22 cellular contexts compared by ENCODE assay signal in genomic region chrX:154403192-154403591, GRCh38. TPM values are rescaled to one million over a fixed set of nuclear protein-coding genes. Genes with fewer than 3 reads are reported as not detected.
DNase-seq lines count a peak whose midpoint lies in the region; ATAC-seq, FAIRE-seq and TF ChIP-seq lines count a peak whose summit lies in the region.
"Had no signal": no experiment of that assay in that cellular context is flagged by ENCODE, and none has a peak within 500 bp of the region (broad histone marks: within the 10 kb centered on the region; RNA-seq: fewer than 3 reads in every experiment).

No MANE protein-coding gene starts in this region.

- BruUV-seq in GM12878 (replicated peaks; lab: Mats Ljungman, UMichigan) = no TSS peak

- intact Hi-C loops in GM12878 (cut with micrococcal nuclease; ENCODE audit: unreplicated experiment) = no loop called here

- SMC1A ChIA-PET in GM12878 (lab: Charles Lee; ENCODE audit: uncharacterized antibody, unreplicated experiment) = no interaction called here

- H3K27me3 ChIP-seq in GM12878 (replicated peaks in 1 of 2; ENCODE audit: control insufficient read depth in 2 of 2, insufficient read depth in 2 of 2, low read length in 1 of 2) = no peaks in the 10 kb centered on the region
- H3K27me3 ChIP-seq in smooth muscle cell (ENCODE audit: low read depth) = no peaks in the 10 kb centered on the region
- H3K27me3 ChIP-seq: SJSA1 had no signal

- no peak for TF ChIP-seq EP300 in GM12878 (IDR thresholded peaks at IDR 0.05; ENCODE audit: borderline replicate concordance in 1 of 2, control insufficient read depth in 1 of 2, low read depth in 2 of 2, low read length in 2 of 2)

- in situ Hi-C loops in GM12878 (cut with MboI) = no loop called here

- POLR2A ChIA-PET in GM12878 (lab: Charles Lee) = interaction anchor here (1.1 kb wide), 1 partner anchor 25 kb away, joined by 3 read pairs; the partner anchor contains the start of gene ATP6AP1

- peaks cover 18% of the 10 kb centered on the region for H3K79me2 ChIP-seq in GM12878 (ENCODE audit: control insufficient read depth, insufficient read depth, low read length)
- H3K79me2 ChIP-seq in smooth muscle cell (ENCODE audit: low read depth) = peaks cover 25% of the 10 kb centered on the region

- TF ChIP-seq CTCF in GM12878 (IDR thresholded peaks at IDR 0.05 in 2 of 3, conservative IDR thresholded peaks at IDR 0.05 in 1 of 3; ENCODE audit: control insufficient read depth in 2 of 3, extremely low read depth in 1 of 3, insufficient read depth in 1 of 3, low read depth in 3 of 3, low read length in 3 of 3) = no peak
- TF ChIP-seq CTCF in neural crest cell (conservative IDR thresholded peaks at IDR 0.05) = no peak
- no peak for TF ChIP-seq CTCF in smooth muscle cell (IDR thresholded peaks at IDR 0.05; ENCODE audit: borderline replicate concordance, insufficient read depth, poor library complexity, severe bottlenecking)

- no peak for ATAC-seq in GM12878

- H2AFZ ChIP-seq in GM12878 (ENCODE audit: control insufficient read depth, low read depth, low read length) (no peak overlapping the region), smooth muscle cell (ENCODE audit: low read depth) (no peak overlapping the region)

- peak overlapping the region; percentile 28 for H3K27ac Mint-ChIP-seq in activated naive CD4-positive, alpha-beta T cell treated with anti-CD3 and anti-CD28 coated beads, Interleukin-2, amount 10 ng/mL, durations not matched to agents 7 days and 5 days
- no peak overlapping the region for H3K27ac Mint-ChIP-seq in neural crest cell (ENCODE audit: unreplicated experiment)

- H3F3A ChIP-seq in smooth muscle cell (ENCODE audit: low read depth) = peaks cover 4% of the 10 kb centered on the region

- 66% methylated on average over 10 of the region's 10 CpGs for WGBS in GM12878 (ENCODE audit: insufficient coverage, insufficient replicate concordance, low lambda C conversion rate, missing lambda C conversion rate)
- 92% methylated on average over 10 of the region's 10 CpGs for whole genome bisulfite sequencing in smooth muscle cell (ENCODE audit: low lambda C conversion rate)

- no peak overlapping the region for H3K9ac ChIP-seq in GM12878 (ENCODE audit: control insufficient read depth, insufficient read depth, low read length)
- no peak overlapping the region for H3K9ac ChIP-seq in smooth muscle cell (ENCODE audit: low read depth)

- H3K4me1 Mint-ChIP-seq in activated naive CD4-positive, alpha-beta T cell treated with anti-CD3 and anti-CD28 coated beads, Interleukin-2, amount 10 ng/mL, durations not matched to agents 7 days and 5 days = peaks cover 22% of the 10 kb centered on the region
- peaks cover 15% of the 10 kb centered on the region for H3K4me1 Mint-ChIP-seq in neural crest cell

- H3K9me3 ChIP-seq in GM12878 (replicated peaks; ENCODE audit: control insufficient read depth, insufficient read depth, low read length) (no peaks in the 10 kb centered on the region; the same call in 2 of the 3 replicates), smooth muscle cell (replicated peaks; ENCODE audit: low read depth) (no peaks in the 10 kb centered on the region)
- H3K9me3 ChIP-seq: SJSA1 had no signal

- peaks cover 27% of the 10 kb centered on the region for H3K36me3 Mint-ChIP-seq in activated naive CD4-positive, alpha-beta T cell treated with anti-CD3 and anti-CD28 coated beads, Interleukin-2, amount 10 ng/mL, durations not matched to agents 7 days and 5 days
- peaks cover 20% of the 10 kb centered on the region for H3K36me3 Mint-ChIP-seq in neural crest cell (ENCODE audit: low read depth)

- H4K20me1 ChIP-seq in GM12878 (ENCODE audit: control insufficient read depth, insufficient read depth) (peaks cover 5% of the 10 kb centered on the region; the same call in 1 of the 2 replicates), smooth muscle cell (ENCODE audit: low read depth) (peaks cover 43% of the 10 kb centered on the region)

- peaks cover 3% of the 10 kb centered on the region; the same call in 1 of the 2 replicates for H3K4me1 ChIP-seq in GM12878 (ENCODE audit: control insufficient read depth, insufficient read depth, low read length)
- H3K4me1 ChIP-seq in smooth muscle cell (ENCODE audit: low read depth) = no peaks in the 10 kb centered on the region

- TF ChIP-seq RAD21 in GM12878 (IDR thresholded peaks at IDR 0.05; ENCODE audit: insufficient read depth, low read depth, low read length) = no peak

- no peak for DNase-seq in activated naive CD4-positive, alpha-beta T cell treated with anti-CD3 and anti-CD28 coated beads, Interleukin-2, amount 10 ng/mL, durations not matched to agents 7 days and 5 days
- no peak for DNase-seq in activated naive CD4-positive, alpha-beta T cell treated with anti-CD3 and anti-CD28 coated beads, Interleukin-2, amount 50 U/mL, for 16 hours
- DNase-seq in GM12878 (ENCODE audit: low read depth, low spot score) (no peak), neural crest cell (ENCODE audit: low read depth, low spot score) (no peak), retina (no peak), smooth muscle cell (lab: John Stamatoyannopoulos, UW; ENCODE audit: unreplicated experiment) (no peak), SK-N-DZ (ENCODE audit: low spot score) (no peak)
- DNase-seq: 8988T, DMS153, DND-41, KBM-7, MV-4-11, NCI-H1105, NCI-H146, NCI-H1930, NCI-H2107, NCI-H446, NCI-H524 treated with DMSO at 0.1 percent for 48 hours, NCI-H774, Right ventricle myocardium superior had no signal

- H3K27ac ChIP-seq in GM12878 (ENCODE audit: control insufficient read depth, insufficient read depth) = no peak overlapping the region
- H3K27ac ChIP-seq in smooth muscle cell (ENCODE audit: low read depth) = no peak overlapping the region
- H3K27ac ChIP-seq: SJSA1 had no signal

- RAD21 ChIA-PET in GM12878 (lab: Charles Lee; ENCODE audit: unreplicated experiment) = no interaction called here

- no peaks in the 10 kb centered on the region for H3K9me3 Mint-ChIP-seq in activated naive CD4-positive, alpha-beta T cell treated with anti-CD3 and anti-CD28 coated beads, Interleukin-2, amount 10 ng/mL, durations not matched to agents 7 days and 5 days
- peaks cover 3% of the 10 kb centered on the region for H3K9me3 Mint-ChIP-seq in neural crest cell

- H3K27me3 Mint-ChIP-seq in activated naive CD4-positive, alpha-beta T cell treated with anti-CD3 and anti-CD28 coated beads, Interleukin-2, amount 10 ng/mL, durations not matched to agents 7 days and 5 days = peaks cover 4% of the 10 kb centered on the region
- peaks cover 20% of the 10 kb centered on the region for H3K27me3 Mint-ChIP-seq in neural crest cell (ENCODE audit: low read depth)

- 0 out of 2 replicates have a peak, but pooled peaks have one; percentile 8 for TF ChIP-seq POLR2A in GM12878 (IDR thresholded peaks at IDR 0.05; ENCODE audit: low read depth, low read length)

- H3K4me2 ChIP-seq in GM12878 (ENCODE audit: control insufficient read depth, insufficient read depth) = no peak overlapping the region
- H3K4me2 ChIP-seq in smooth muscle cell = no peak overlapping the region

- no peak overlapping the region for H3K4me3 Mint-ChIP-seq in activated naive CD4-positive, alpha-beta T cell treated with anti-CD3 and anti-CD28 coated beads, Interleukin-2, amount 10 ng/mL, durations not matched to agents 7 days and 5 days
- peak overlapping the region; percentile 70 for H3K4me3 Mint-ChIP-seq in neural crest cell

- H3K36me3 ChIP-seq in GM12878 (ENCODE audit: control insufficient read depth in 2 of 2, insufficient read depth in 2 of 2, low read length in 1 of 2) (peaks cover 10 to 12% of the 10 kb centered on the region in 2 experiments), smooth muscle cell (ENCODE audit: low read depth) (no peaks in the 10 kb centered on the region)

- H3K4me3 ChIP-seq in GM12878 (no peak overlapping the region), smooth muscle cell (no peak overlapping the region)
- H3K4me3 ChIP-seq: SJSA1 had no signal

- CTCF ChIA-PET in activated naive CD4-positive, alpha-beta T cell treated with anti-CD3 and anti-CD28 coated beads, Interleukin-2, amount 10 ng/mL, durations not matched to agents 7 days and 5 days (lab: Charles Lee) = no interaction called here
- CTCF ChIA-PET in GM12878 (lab: Yijun Ruan, JAX) = no interaction called here

- no peak for FAIRE-seq in GM12878 (lab: Jason Lieb, UNC)
- FAIRE-seq: H54 had no signal

RNA-seq across cellular contexts. Expression of gene RPL10, which starts 5.0 kb away (rescaled TPM):
- total RNA-seq in GM12878 (2013; cell fraction: nucleolus; rRNA removed) = 600 and 614 TPM in 2 replicates
- total RNA-seq in GM12878 (2014; rRNA removed) = 4,925 and 4,997 TPM in 2 replicates
- 3,759 and 3,772 TPM in 2 replicates for total RNA-seq in GM12878 (2014; rRNA removed; fragmentation: Illumina TruSeq; extraction: Trizol)
- total RNA-seq in GM12878 (2021) = 4,064 and 4,152 TPM in 2 replicates
- 5,001 TPM for polyA plus RNA-seq in GM12878 (2011; ENCODE audit: low read depth)
- polyA plus RNA-seq in GM12878 (2011; rRNA removed) = 2,618 and 3,504 TPM in 2 replicates
- polyA plus RNA-seq in GM12878 (2011; cell fraction: cytosol; rRNA removed) = 4,504 and 6,793 TPM in 2 replicates
- polyA plus RNA-seq in GM12878 (2011; cell fraction: nucleus; rRNA removed) = 1,382 and 2,108 TPM in 2 replicates
- polyA plus RNA-seq in GM12878 (2012) = 6,434 and 6,606 TPM in 2 replicates
- 6,343 and 6,987 TPM in 2 replicates for polyA plus RNA-seq in GM12878 (2014; fragmentation: Illumina TruSeq; extraction: Trizol)
- polyA plus RNA-seq in GM12878 (2014; fragmentation: Nextera tagmentation; extraction: Ambion mirVana) = 1,000 to 10,000 TPM; 5,383 to 7,222 TPM
- 6,238 and 6,871 TPM in 2 replicates for polyA plus RNA-seq in GM12878 (2014; rRNA removed)
- 1,000 to 10,000 TPM; 1,938 to 2,032 TPM for polyA plus RNA-seq in GM12878 (2016; fragmentation: Nextera tagmentation; extraction: Ambion mirVana)
- 1,076 and 2,028 TPM in 2 replicates for polyA minus RNA-seq in GM12878 (2011; rRNA and poly(A)+ RNA removed)
- polyA minus RNA-seq in GM12878 (2011; cell fraction: cytosol; rRNA and poly(A)+ RNA removed) = 767 and 786 TPM in 2 replicates
- 230 and 289 TPM in 2 replicates for polyA minus RNA-seq in GM12878 (2011; cell fraction: nucleus; rRNA and poly(A)+ RNA removed)
- 2,853 and 2,857 TPM in 2 replicates for total RNA-seq in neural crest cell
- total RNA-seq in smooth muscle cell = 2,811 and 3,107 TPM in 2 replicates
- 1,314 and 1,395 TPM in 2 replicates for polyA plus RNA-seq in smooth muscle cell
- 4,718 and 5,431 TPM in 2 replicates for polyA plus RNA-seq in SK-N-DZ (2014; cell fraction: cytosol; rRNA removed)
- polyA plus RNA-seq in SK-N-DZ (2014; cell fraction: nucleus; rRNA removed) = 2,533 and 5,089 TPM in 2 replicates

RNA-seq across cellular contexts. Expression of gene DNASE1L1, which starts 5.9 kb away (rescaled TPM):
- 7.5 and 8.3 TPM in 2 replicates for total RNA-seq in GM12878 (2013; cell fraction: nucleolus; rRNA removed)
- total RNA-seq in GM12878 (2014; rRNA removed) (19.3 and 19.7 TPM in 2 replicates), GM12878 (2014; rRNA removed; fragmentation: Illumina TruSeq; extraction: Trizol) (6.4 and 7.3 TPM in 2 replicates), GM12878 (2021) (13.5 and 14.6 TPM in 2 replicates), neural crest cell (9.3 and 11.5 TPM in 2 replicates), smooth muscle cell (33.6 and 40.4 TPM in 2 replicates)
- 8.7 TPM for polyA plus RNA-seq in GM12878 (2011; ENCODE audit: low read depth)
- polyA plus RNA-seq in GM12878 (2011; rRNA removed) (3.1 and 4.4 TPM in 2 replicates), GM12878 (2014; fragmentation: Illumina TruSeq; extraction: Trizol) (4.1 and 6.7 TPM in 2 replicates), GM12878 (2014; fragmentation: Nextera tagmentation; extraction: Ambion mirVana) (under 1 TPM; 0.60 to 0.74 TPM), GM12878 (2014; rRNA removed) (20.0 and 22.7 TPM in 2 replicates), GM12878 (2016; fragmentation: Nextera tagmentation; extraction: Ambion mirVana) (10 to 100 TPM in 1 of 2 experiments, 1 to 10 TPM in 1; 6.9 to 10.9 TPM), smooth muscle cell (23.0 and 30.0 TPM in 2 replicates)
- polyA plus RNA-seq in GM12878 (2011; cell fraction: cytosol; rRNA removed) = 6.2 and 9.1 TPM in 2 replicates
- polyA plus RNA-seq in GM12878 (2011; cell fraction: nucleus; rRNA removed) = 9.8 and 11.9 TPM in 2 replicates
- polyA plus RNA-seq in GM12878 (2012) = 12.7 and 15.6 TPM in 2 replicates
- polyA minus RNA-seq in GM12878 (2011; rRNA and poly(A)+ RNA removed) = 3.6 and 4.6 TPM in 2 replicates
- 1.6 and 3.4 TPM in 2 replicates for polyA minus RNA-seq in GM12878 (2011; cell fraction: cytosol; rRNA and poly(A)+ RNA removed)
- 1.5 and 3.7 TPM in 2 replicates for polyA minus RNA-seq in GM12878 (2011; cell fraction: nucleus; rRNA and poly(A)+ RNA removed)
- polyA plus RNA-seq in SK-N-DZ (2014; cell fraction: cytosol; rRNA removed) = 15.5 and 17.3 TPM in 2 replicates
- 12.1 and 20.9 TPM in 2 replicates for polyA plus RNA-seq in SK-N-DZ (2014; cell fraction: nucleus; rRNA removed)

RNA-seq across cellular contexts. Expression of gene TAFAZZIN, which starts 8.1 kb away (rescaled TPM):
- total RNA-seq in GM12878 (2013; cell fraction: nucleolus; rRNA removed) = 53.3 and 55.8 TPM in 2 replicates
- total RNA-seq in GM12878 (2014; rRNA removed) = 25.3 and 31.3 TPM in 2 replicates
- total RNA-seq in GM12878 (2014; rRNA removed; fragmentation: Illumina TruSeq; extraction: Trizol) = 14.2 and 15.3 TPM in 2 replicates
- total RNA-seq in GM12878 (2021) = 37.0 and 39.2 TPM in 2 replicates
- 19.4 TPM for polyA plus RNA-seq in GM12878 (2011; ENCODE audit: low read depth)
- 15.7 and 20.0 TPM in 2 replicates for polyA plus RNA-seq in GM12878 (2011; rRNA removed)
- 27.0 and 29.1 TPM in 2 replicates for polyA plus RNA-seq in GM12878 (2011; cell fraction: cytosol; rRNA removed)
- polyA plus RNA-seq in GM12878 (2011; cell fraction: nucleus; rRNA removed) = 183 and 209 TPM in 2 replicates
- 30.8 and 43.7 TPM in 2 replicates for polyA plus RNA-seq in GM12878 (2012)
- 21.8 and 22.6 TPM in 2 replicates for polyA plus RNA-seq in GM12878 (2014; fragmentation: Illumina TruSeq; extraction: Trizol)
- polyA plus RNA-seq in GM12878 (2014; fragmentation: Nextera tagmentation; extraction: Ambion mirVana) = 1 to 10 TPM in 1 of 2 experiments, under 1 TPM in 1; 0.71 to 1.4 TPM
- 43.1 and 50.4 TPM in 2 replicates for polyA plus RNA-seq in GM12878 (2014; rRNA removed)
- 10 to 100 TPM; 25.0 to 31.6 TPM for polyA plus RNA-seq in GM12878 (2016; fragmentation: Nextera tagmentation; extraction: Ambion mirVana)
- polyA minus RNA-seq in GM12878 (2011; rRNA and poly(A)+ RNA removed) = 9.9 and 12.2 TPM in 2 replicates
- polyA minus RNA-seq in GM12878 (2011; cell fraction: cytosol; rRNA and poly(A)+ RNA removed) = 9.1 and 10.7 TPM in 2 replicates
- 26.0 and 36.0 TPM in 2 replicates for polyA minus RNA-seq in GM12878 (2011; cell fraction: nucleus; rRNA and poly(A)+ RNA removed)
- 45.7 and 47.1 TPM in 2 replicates for total RNA-seq in neural crest cell
- 28.3 and 203 TPM in 2 replicates for total RNA-seq in smooth muscle cell
- 30.2 and 32.4 TPM in 2 replicates for polyA plus RNA-seq in smooth muscle cell
- polyA plus RNA-seq in SK-N-DZ (2014; cell fraction: cytosol; rRNA removed) = 37.3 and 52.4 TPM in 2 replicates
- polyA plus RNA-seq in SK-N-DZ (2014; cell fraction: nucleus; rRNA removed) = 299 and 385 TPM in 2 replicates

RNA-seq across cellular contexts. Expression of gene EMD, which starts 24.1 kb away (rescaled TPM):
- 11.7 and 14.3 TPM in 2 replicates for total RNA-seq in GM12878 (2013; cell fraction: nucleolus; rRNA removed)
- total RNA-seq in GM12878 (2014; rRNA removed) (13.1 and 16.0 TPM in 2 replicates), GM12878 (2014; rRNA removed; fragmentation: Illumina TruSeq; extraction: Trizol) (26.7 and 27.1 TPM in 2 replicates), GM12878 (2021) (58.5 and 59.3 TPM in 2 replicates), neural crest cell (54.3 and 56.8 TPM in 2 replicates), smooth muscle cell (46.1 and 61.4 TPM in 2 replicates)
- polyA plus RNA-seq in GM12878 (2011; ENCODE audit: low read depth) = 18.8 TPM
- polyA plus RNA-seq in GM12878 (2011; rRNA removed) (15.3 and 23.3 TPM in 2 replicates), GM12878 (2014; fragmentation: Illumina TruSeq; extraction: Trizol) (63.8 and 83.3 TPM in 2 replicates), GM12878 (2014; fragmentation: Nextera tagmentation; extraction: Ambion mirVana) (1 to 10 TPM in 1 of 2 experiments, under 1 TPM in 1; 0.76 to 1.9 TPM), GM12878 (2014; rRNA removed) (63.9 TPM in 2 replicates), GM12878 (2016; fragmentation: Nextera tagmentation; extraction: Ambion mirVana) (100 to 1,000 TPM in 1 of 2 experiments, 10 to 100 TPM in 1; 89.5 to 100 TPM), smooth muscle cell (63.9 and 67.4 TPM in 2 replicates)
- polyA plus RNA-seq in GM12878 (2011; cell fraction: cytosol; rRNA removed) = 29.0 and 36.8 TPM in 2 replicates
- 49.6 and 51.9 TPM in 2 replicates for polyA plus RNA-seq in GM12878 (2011; cell fraction: nucleus; rRNA removed)
- 48.6 and 64.1 TPM in 2 replicates for polyA plus RNA-seq in GM12878 (2012)
- polyA minus RNA-seq in GM12878 (2011; rRNA and poly(A)+ RNA removed) = 12.9 and 24.7 TPM in 2 replicates
- polyA minus RNA-seq in GM12878 (2011; cell fraction: cytosol; rRNA and poly(A)+ RNA removed) = 14.8 and 18.7 TPM in 2 replicates
- polyA minus RNA-seq in GM12878 (2011; cell fraction: nucleus; rRNA and poly(A)+ RNA removed) = 12.0 and 16.9 TPM in 2 replicates
- polyA plus RNA-seq in SK-N-DZ (2014; cell fraction: cytosol; rRNA removed) = 76.3 and 77.9 TPM in 2 replicates
- 63.6 and 71.0 TPM in 2 replicates for polyA plus RNA-seq in SK-N-DZ (2014; cell fraction: nucleus; rRNA removed)

RNA-seq across cellular contexts. Expression of gene ATP6AP1, which starts 25.3 kb away (rescaled TPM):
- 52.6 and 58.2 TPM in 2 replicates for total RNA-seq in GM12878 (2013; cell fraction: nucleolus; rRNA removed)
- total RNA-seq in GM12878 (2014; rRNA removed) (23.0 and 25.0 TPM in 2 replicates), GM12878 (2014; rRNA removed; fragmentation: Illumina TruSeq; extraction: Trizol) (15.3 and 15.8 TPM in 2 replicates), GM12878 (2021) (31.2 and 35.7 TPM in 2 replicates), neural crest cell (78.2 and 79.8 TPM in 2 replicates), smooth muscle cell (84.0 and 104 TPM in 2 replicates)
- polyA plus RNA-seq in GM12878 (2011; ENCODE audit: low read depth) = 24.9 TPM
- polyA plus RNA-seq in GM12878 (2011; rRNA removed) (20.2 and 39.8 TPM in 2 replicates), GM12878 (2014; fragmentation: Illumina TruSeq; extraction: Trizol) (19.5 and 32.8 TPM in 2 replicates), GM12878 (2014; fragmentation: Nextera tagmentation; extraction: Ambion mirVana) (1 to 10 TPM; 4.5 to 7.8 TPM), GM12878 (2014; rRNA removed) (44.2 and 45.5 TPM in 2 replicates), GM12878 (2016; fragmentation: Nextera tagmentation; extraction: Ambion mirVana) (10 to 100 TPM; 56.3 to 56.4 TPM), smooth muscle cell (193 and 213 TPM in 2 replicates)
- polyA plus RNA-seq in GM12878 (2011; cell fraction: cytosol; rRNA removed) = 65.1 and 77.9 TPM in 2 replicates
- 59.5 and 66.5 TPM in 2 replicates for polyA plus RNA-seq in GM12878 (2011; cell fraction: nucleus; rRNA removed)
- polyA plus RNA-seq in GM12878 (2012) = 33.0 and 40.6 TPM in 2 replicates
- polyA minus RNA-seq in GM12878 (2011; rRNA and poly(A)+ RNA removed) = 32.0 and 52.5 TPM in 2 replicates
- polyA minus RNA-seq in GM12878 (2011; cell fraction: cytosol; rRNA and poly(A)+ RNA removed) = 18.3 and 26.7 TPM in 2 replicates
- polyA minus RNA-seq in GM12878 (2011; cell fraction: nucleus; rRNA and poly(A)+ RNA removed) = 11.2 and 13.9 TPM in 2 replicates
- 81.0 and 92.4 TPM in 2 replicates for polyA plus RNA-seq in SK-N-DZ (2014; cell fraction: cytosol; rRNA removed)
- polyA plus RNA-seq in SK-N-DZ (2014; cell fraction: nucleus; rRNA removed) = 53.9 and 54.6 TPM in 2 replicates
